In genomic region chr17:32349503-32349853, GRCh38 we compare ENCODE assay signal across 8 cellular contexts. TPM values are rescaled to one million over a fixed set of nuclear protein-coding genes. Genes with fewer than 3 reads are reported as not detected.
DNase-seq lines count a peak whose midpoint lies in the region; ATAC-seq, FAIRE-seq and TF ChIP-seq lines count a peak whose summit lies in the region.

No MANE protein-coding gene starts in this region.

- BruUV-seq in Panc1 (replicated peaks; lab: Mats Ljungman, UMichigan): TSS peak; percentile 97

- WGBS in upper lobe of left lung, 2 donors: 18 to 24% methylated on average over 15 of the region's 15 CpGs

- intact Hi-C loops in Panc1 (cut with micrococcal nuclease; ENCODE audit: unreplicated experiment): no loop called here

- no peaks in the 10 kb centered on the region for H3K27me3 ChIP-seq in Panc1 (ENCODE audit: control insufficient read depth, insufficient read depth, low read length)
- no peaks in the 10 kb centered on the region for H3K27me3 ChIP-seq in upper lobe of left lung

- peak overlapping the region; percentile 80 to 87 for H3K4me3 ChIP-seq in Panc1 (ENCODE audit: low read depth in 2 of 2, low read length in 2 of 2)
- peak overlapping the region; percentile 34 to 86 (median 70) for H3K4me3 ChIP-seq in upper lobe of left lung

- no peak for TF ChIP-seq EP300 in upper lobe of left lung (IDR thresholded peaks at IDR 0.05)

- CTCF ChIA-PET in Panc1 (lab: Charles Lee): no interaction called here

- H3K27ac ChIP-seq in Panc1 (ENCODE audit: low read length): peak overlapping the region; percentile 96
- peak overlapping the region; percentile 97 to 99 (median 99) for H3K27ac ChIP-seq in upper lobe of left lung

- in situ Hi-C loops in Panc1 (cut with HindIII; ENCODE audit: low pct_unique_long_range_greater_than_20kb, low sequenced_read_pairs): no loop called here

- H3K36me3 ChIP-seq in Panc1 (ENCODE audit: control insufficient read depth, insufficient read depth, low read length) (peaks cover 7% of the 10 kb centered on the region), upper lobe of left lung (peaks cover 0 to 21% (median 15%) of the 10 kb centered on the region in 4 donors)

- no peak for TF ChIP-seq POLR2A in upper lobe of left lung (IDR thresholded peaks at IDR 0.05)
- no peak for TF ChIP-seq POLR2A in H54 (IDR thresholded peaks at IDR 0.05; ENCODE audit: low read depth, low read length)

- DNase-seq in NCI-H146 (lab: John Stamatoyannopoulos, UW): peak; percentile 33
- DNase-seq in NCI-H146 treated with DMSO at 0.1 percent for 48 hours (lab: John Stamatoyannopoulos, UW; ENCODE audit: unreplicated experiment): no peak
- DNase-seq in Panc1 (ENCODE audit: low read depth, low spot score): no peak
- DNase-seq in cerebellar cortex (ENCODE audit: low spot score): peak; percentile 41
- peak; percentile 39 to 61 for DNase-seq in lung microvascular endothelial cell (ENCODE audit: low read depth in 2 of 2)
- DNase-seq in upper lobe of left lung: no peak
- DNase-seq in H54 (ENCODE audit: insufficient read length, low spot score): no peak

- peaks cover 12% of the 10 kb centered on the region for H3K4me1 ChIP-seq in Panc1 (ENCODE audit: control insufficient read depth, insufficient read depth, low read length)
- H3K4me1 ChIP-seq in upper lobe of left lung: peaks cover 29 to 40% (median 33%) of the 10 kb centered on the region in 4 donors

- H3K9me3 ChIP-seq in Panc1 (ENCODE audit: control insufficient read depth, insufficient read depth, low read depth, low read length) (no peaks in the 10 kb centered on the region), upper lobe of left lung (no peaks in the 10 kb centered on the region)

- no peak for FAIRE-seq in H54 (lab: Jason Lieb, UNC)

- peak; percentile 43 for ATAC-seq in Panc1
- peak in 1 of 2 donors; percentile 33 for ATAC-seq in upper lobe of left lung (ENCODE audit: low FRiP score in 2 of 2)
- no peak for ATAC-seq in HG03025 (IDR thresholded peaks at IDR 0.05; ENCODE audit: low FRiP score, unreplicated experiment)

- TF ChIP-seq CTCF in Panc1 (IDR thresholded peaks at IDR 0.05) (no peak), upper lobe of left lung (IDR thresholded peaks at IDR 0.05) (no peak)

- POLR2A ChIA-PET in Panc1 (lab: Charles Lee): interaction anchor here (0.5 kb wide), 1 partner anchor 14 kb away, joined by 3 read pairs; no protein-coding TSS in a partner anchor

RNA-seq across cellular contexts. Expression of gene ZNF207, which starts 0.5 kb away (rescaled TPM):
- total RNA-seq in Panc1 (2021; ENCODE audit: unreplicated experiment): 215 TPM
- polyA plus RNA-seq in Panc1 (2012; ENCODE audit: insufficient read length): 108 TPM
- 43.2 and 52.0 TPM in 2 replicates for total RNA-seq in lung microvascular endothelial cell
- total RNA-seq in upper lobe of left lung: 100 to 1,000 TPM; 102 to 159 (median 129) TPM

RNA-seq across cellular contexts. Expression of gene C17orf75, which starts 7.5 kb away (rescaled TPM):
- 31.6 TPM for total RNA-seq in Panc1 (2021; ENCODE audit: unreplicated experiment)
- 25.8 TPM for polyA plus RNA-seq in Panc1 (2012; ENCODE audit: insufficient read length)
- 27.5 and 30.6 TPM in 2 replicates for total RNA-seq in lung microvascular endothelial cell
- total RNA-seq in upper lobe of left lung: 10 to 100 TPM in 4 of 6 donors, 1 to 10 TPM in 2; 4.7 to 17.8 (median 12.9) TPM

Comparison
In these comparisons a context has a peak if more than half of its experiments do, and no peak if none do; other contexts are left out.
1. DNase-seq: peak in NCI-H146 (single experiment), cerebellar cortex (single experiment) and lung microvascular endothelial cell (2 of 2); none in NCI-H146 treated with DMSO at 0.1 percent for 48 hours (single experiment), Panc1 (single experiment), upper lobe of left lung (0 of 2) and H54 (single experiment).